8 cellular contexts compared by ENCODE assay signal in genomic region chr19:17336872-17337674, GRCh38. TPM values are rescaled to one million over a fixed set of nuclear protein-coding genes. Genes with fewer than 3 reads are reported as not detected.
DNase-seq lines count a peak whose midpoint lies in the region; ATAC-seq lines count a peak whose summit lies in the region.

TSS of gene GTPBP3 (plus strand) at chr19:17337553. CDS start at chr19:17337612, 59 bp downstream.

- peak within 1 kb of the TSS; percentile 80 to 90 (median 85) for H3K9ac ChIP-seq in BLaER1 treated with 17β-estradiol and CSF1 and Interleukin-3, amounts not matched to agents 10 nM and 100 nM

- peaks cover 35 to 70% (median 45%) of the 10 kb centered on the region in 10 experiments for H3K4me1 ChIP-seq in BLaER1 treated with 17β-estradiol and CSF1 and Interleukin-3, amounts not matched to agents 10 nM and 100 nM

- peaks cover 19 to 33% (median 24%) of the 10 kb centered on the region in 11 experiments for H3K36me3 ChIP-seq in BLaER1 treated with 17β-estradiol and CSF1 and Interleukin-3, amounts not matched to agents 10 nM and 100 nM

- peak; percentile 70 for ATAC-seq in GM19351 (IDR thresholded peaks at IDR 0.05; ENCODE audit: unreplicated experiment)
- ATAC-seq in HG03521 (IDR thresholded peaks at IDR 0.05; ENCODE audit: unreplicated experiment) = peak; percentile 85
- peak; percentile 75 for ATAC-seq in left lobe of liver

- H3K4me3 ChIP-seq in BLaER1 treated with 17β-estradiol and CSF1 and Interleukin-3, amounts not matched to agents 10 nM and 100 nM = peak within 1 kb of the TSS; percentile 72 to 91 (median 78)

- peak within 1 kb of the TSS; percentile 76 to 87 (median 81) for H3K27ac ChIP-seq in BLaER1 treated with 17β-estradiol and CSF1 and Interleukin-3, amounts not matched to agents 10 nM and 100 nM

- H3K4me2 ChIP-seq in BLaER1 treated with 17β-estradiol and CSF1 and Interleukin-3, amounts not matched to agents 10 nM and 100 nM = peak within 1 kb of the TSS; percentile 96 to 100 (median 99)

- no peaks in the 10 kb centered on the region for H3K27me3 ChIP-seq in BLaER1 treated with 17β-estradiol and CSF1 and Interleukin-3, amounts not matched to agents 10 nM and 100 nM

- peak; percentile 98 for DNase-seq in NCI-H748 (lab: John Stamatoyannopoulos, UW; ENCODE audit: unreplicated experiment)
- peak; percentile 95 for DNase-seq in activated CD4-positive, alpha-beta T cell treated with anti-CD3 and anti-CD28 coated beads, Interleukin-2, amount 50 U/mL, for 1 hour
- peak; percentile 98 for DNase-seq in dedifferentiated amniotic fluid mesenchymal stem cell (ENCODE audit: extremely low spot score)
- peak; percentile 96 for DNase-seq in left lobe of liver (ENCODE audit: low spot score)
- DNase-seq in stimulated activated CD4-positive, alpha-beta T cell treated with anti-CD3 and anti-CD28 coated beads, Interleukin-2, amount 100 ng/mL, for 4 hours (ENCODE audit: low read depth) = peak; percentile 95

- peaks cover 0 to 9% (median 6%) of the 10 kb centered on the region in 11 experiments; a peak in 13 of 22 replicates for H3K9me3 ChIP-seq in BLaER1 treated with 17β-estradiol and CSF1 and Interleukin-3, amounts not matched to agents 10 nM and 100 nM (replicated peaks in 1 of 11)

- H4K20me1 ChIP-seq in BLaER1 treated with 17β-estradiol and CSF1 and Interleukin-3, amounts not matched to agents 10 nM and 100 nM = no peaks in the 10 kb centered on the region

RNA-seq across cellular contexts. Expression of gene GTPBP3, which starts in this region (rescaled TPM):
- 14.3 TPM for total RNA-seq in left lobe of liver

Comparison
In these comparisons a context has a peak if more than half of its experiments do, and no peak if none do; other contexts are left out.
1. Peak in every context shown above with its lines: DNase-seq, ATAC-seq, H3K4me3 ChIP-seq and H3K27ac ChIP-seq.